ENCODE assay signal across 8 cellular contexts in genomic region chr11:57668467-57668890, GRCh38. TPM values are rescaled to one million over a fixed set of nuclear protein-coding genes. Genes with fewer than 3 reads are reported as not detected.
DNase-seq lines count a peak whose midpoint lies in the region; ATAC-seq, FAIRE-seq and TF ChIP-seq lines count a peak whose summit lies in the region.

No MANE protein-coding gene starts in this region.

- peak overlapping the region; percentile 72 for H2AFZ ChIP-seq in GM12878 (ENCODE audit: control insufficient read depth, low read depth, low read length)

- intact Hi-C loops in Caco-2 (cut with micrococcal nuclease; ENCODE audit: unreplicated experiment) (loop anchor here (2.0 kb wide), 1 partner anchor 14 kb away; no protein-coding TSS in a partner anchor), GM12878 (cut with micrococcal nuclease; ENCODE audit: unreplicated experiment) (loop anchor here (5.0 kb wide), 1 partner anchor 1889 kb away; no protein-coding TSS in a partner anchor)

- CTCF ChIA-PET in Caco-2 (lab: Charles Lee) = interaction anchor here (1.0 kb wide), 1 partner anchor 24 kb away, joined by 3 read pairs; no protein-coding TSS in a partner anchor
- CTCF ChIA-PET in GM12878 (lab: Yijun Ruan, JAX) = interaction anchor here (0.6 to 4.3 kb wide), 2 partner anchors 11 to 132 kb away, joined by 3 to 28 read pairs; partner anchors contain the start of gene CLP1

- in situ Hi-C loops in GM12878 (cut with MboI) = loop anchor here (10.0 kb wide), 1 partner anchor 856 kb away; no protein-coding TSS in a partner anchor

- H3K9ac ChIP-seq in GM12878 (ENCODE audit: control insufficient read depth, insufficient read depth, low read length) = peak overlapping the region; percentile 89

- no peaks in the 10 kb centered on the region for H3K27me3 Mint-ChIP-seq in Caco-2 (ENCODE audit: insufficient read depth, unreplicated experiment)

- H3K36me3 ChIP-seq in Caco-2 (ENCODE audit: control insufficient read depth, insufficient read depth, low read length) (no peaks in the 10 kb centered on the region; the same call in 1 of the 2 replicates), GM12878 (ENCODE audit: control insufficient read depth in 2 of 2, insufficient read depth in 2 of 2, low read length in 1 of 2) (peaks cover 4 to 11% of the 10 kb centered on the region in 2 experiments), thoracic aorta (peaks cover 12% of the 10 kb centered on the region)

- H3K9me3 ChIP-seq in Caco-2 = no peaks in the 10 kb centered on the region
- no peaks in the 10 kb centered on the region for H3K9me3 ChIP-seq in GM12878 (replicated peaks; ENCODE audit: control insufficient read depth, insufficient read depth, low read length)
- no peaks in the 10 kb centered on the region for H3K9me3 ChIP-seq in thoracic aorta

- ATAC-seq in GM21447 (IDR thresholded peaks at IDR 0.05; ENCODE audit: unreplicated experiment) (peak; percentile 3), GM12878 (peak; percentile 8), left lobe of liver (peak; percentile 3), thoracic aorta (ENCODE audit: insufficient number of reproducible peaks, low FRiP score, low read depth) (no peak)

- FAIRE-seq in GM12878 (lab: Jason Lieb, UNC) = no peak

- H3K27me3 ChIP-seq in Caco-2 (replicated peaks; ENCODE audit: control insufficient read depth, insufficient read depth, low read length) (no peaks in the 10 kb centered on the region), GM12878 (replicated peaks in 1 of 2; ENCODE audit: control insufficient read depth in 2 of 2, insufficient read depth in 2 of 2, low read length in 1 of 2) (no peaks in the 10 kb centered on the region), thoracic aorta (replicated peaks; ENCODE audit: insufficient read depth) (no peaks in the 10 kb centered on the region)

- peaks cover 55% of the 10 kb centered on the region for H3K79me2 ChIP-seq in GM12878 (ENCODE audit: control insufficient read depth, insufficient read depth, low read length)

- peak overlapping the region; percentile 74 for H3K4me3 ChIP-seq in Caco-2 (ENCODE audit: low read depth, low read length)
- H3K4me3 ChIP-seq in GM12878 = peak overlapping the region; percentile 90
- H3K4me3 ChIP-seq in thoracic aorta = peak overlapping the region; percentile 79

- POLR2A ChIA-PET in Caco-2 (lab: Charles Lee) = no interaction called here
- POLR2A ChIA-PET in GM12878 (lab: Charles Lee) = interaction anchor here (1.7 to 2.3 kb wide), 2 partner anchors 10 to 74 kb away, joined by 5 to 7 read pairs; partner anchors contain the start of genes CLP1 and SELENOH

- peak overlapping the region; percentile 87 for H3K4me2 ChIP-seq in GM12878 (ENCODE audit: control insufficient read depth, insufficient read depth)

- SMC1A ChIA-PET in GM12878 (lab: Charles Lee; ENCODE audit: uncharacterized antibody, unreplicated experiment) = no interaction called here

- no peak for TF ChIP-seq EP300 in GM12878 (IDR thresholded peaks at IDR 0.05; ENCODE audit: borderline replicate concordance in 1 of 2, control insufficient read depth in 1 of 2, low read depth in 2 of 2, low read length in 2 of 2)

- TF ChIP-seq POLR2A in GM12878 (IDR thresholded peaks at IDR 0.05; ENCODE audit: low read depth, low read length) = no peak

- RAD21 ChIA-PET in GM12878 (lab: Charles Lee; ENCODE audit: unreplicated experiment) = interaction anchor here (4.8 kb wide), 1 partner anchor 132 kb away, joined by 22 read pairs; no protein-coding TSS in a partner anchor

- WGBS in GM12878 (ENCODE audit: insufficient coverage, insufficient replicate concordance, low lambda C conversion rate, missing lambda C conversion rate) = under 1% methylated on average over 25 of the region's 27 CpGs

- no TSS peak for BruUV-seq in Caco-2 (replicated peaks; lab: Mats Ljungman, UMichigan)
- no TSS peak for BruUV-seq in GM12878 (replicated peaks; lab: Mats Ljungman, UMichigan)

- peaks cover 34% of the 10 kb centered on the region for H3K36me3 Mint-ChIP-seq in Caco-2 (ENCODE audit: insufficient read depth, unreplicated experiment)

- H3K4me3 Mint-ChIP-seq in Caco-2 (ENCODE audit: unreplicated experiment) = peak overlapping the region; percentile 99

- H3K27ac ChIP-seq in GM12878 (ENCODE audit: control insufficient read depth, insufficient read depth) (peak overlapping the region; percentile 99), thoracic aorta (peak overlapping the region; percentile 97 to 98)

- TF ChIP-seq RAD21 in GM12878 (IDR thresholded peaks at IDR 0.05; ENCODE audit: insufficient read depth, low read depth, low read length) = no peak

- H3K4me1 Mint-ChIP-seq in Caco-2 (ENCODE audit: low read depth, unreplicated experiment) = peaks cover 17% of the 10 kb centered on the region

- no peaks in the 10 kb centered on the region for H3K9me3 Mint-ChIP-seq in Caco-2 (ENCODE audit: unreplicated experiment)

- no peak for TF ChIP-seq CTCF in Caco-2 (IDR thresholded peaks at IDR 0.05; ENCODE audit: insufficient read depth in 1 of 2, low read depth in 1 of 2, low read length in 1 of 2, severe bottlenecking in 1 of 2, unreplicated experiment in 1 of 2)
- no peak for TF ChIP-seq CTCF in GM12878 (IDR thresholded peaks at IDR 0.05 in 2 of 3, conservative IDR thresholded peaks at IDR 0.05 in 1 of 3; ENCODE audit: control insufficient read depth in 2 of 3, extremely low read depth in 1 of 3, insufficient read depth in 1 of 3, low read depth in 3 of 3, low read length in 3 of 3)
- no peak for TF ChIP-seq CTCF in thoracic aorta (IDR thresholded peaks at IDR 0.05)

- DNase-seq in Caco-2 (no peak), NAMALWA (ENCODE audit: low spot score) (peak; percentile 60), GM12878 (ENCODE audit: low read depth, low spot score) (no peak), left lobe of liver (ENCODE audit: low spot score) (no peak), thoracic aorta (ENCODE audit: low spot score) (no peak), amniotic stem cell (lab: John Stamatoyannopoulos, UW) (no peak), A172 (ENCODE audit: low spot score) (no peak)

- peak overlapping the region; percentile 100 for H3K27ac Mint-ChIP-seq in Caco-2 (ENCODE audit: unreplicated experiment)

- H4K20me1 ChIP-seq in GM12878 (ENCODE audit: control insufficient read depth, insufficient read depth) = peaks cover 7% of the 10 kb centered on the region; the same call in 1 of the 2 replicates

- H3K4me1 ChIP-seq in Caco-2 = peaks cover 14% of the 10 kb centered on the region; the same call in 1 of the 2 replicates
- peaks cover 7% of the 10 kb centered on the region for H3K4me1 ChIP-seq in GM12878 (ENCODE audit: control insufficient read depth, insufficient read depth, low read length)
- peaks cover 17 to 24% of the 10 kb centered on the region in 2 donors for H3K4me1 ChIP-seq in thoracic aorta (ENCODE audit: control insufficient read depth in 1 of 2, low read depth in 2 of 2)

RNA-seq across cellular contexts. Expression of gene ZDHHC5, which starts 0.6 kb away (rescaled TPM):
- total RNA-seq in Caco-2 (2022) (66.0 and 72.2 TPM in 2 replicates), GM12878 (2014; rRNA removed) (29.1 and 34.1 TPM in 2 replicates), GM12878 (2014; rRNA removed; fragmentation: Illumina TruSeq; extraction: Trizol) (34.3 and 36.8 TPM in 2 replicates), GM12878 (2021) (59.9 and 61.3 TPM in 2 replicates), left lobe of liver (26.3 TPM), thoracic aorta (10 to 100 TPM; 46.0 to 53.3 TPM)
- total RNA-seq in GM12878 (2013; cell fraction: nucleolus; rRNA removed) = 52.8 and 56.0 TPM in 2 replicates
- polyA plus RNA-seq in GM12878 (2011; ENCODE audit: low read depth) = 20.1 TPM
- polyA plus RNA-seq in GM12878 (2011; rRNA removed) (33.9 and 46.7 TPM in 2 replicates), GM12878 (2014; fragmentation: Illumina TruSeq; extraction: Trizol) (49.8 and 57.4 TPM in 2 replicates), GM12878 (2014; fragmentation: Nextera tagmentation; extraction: Ambion mirVana) (1 to 10 TPM; 3.9 to 7.3 TPM), GM12878 (2014; rRNA removed) (48.5 and 54.4 TPM in 2 replicates), GM12878 (2016; fragmentation: Nextera tagmentation; extraction: Ambion mirVana) (10 to 100 TPM; 36.6 to 38.4 TPM)
- polyA plus RNA-seq in GM12878 (2011; cell fraction: cytosol; rRNA removed) = 45.0 and 56.7 TPM in 2 replicates
- 41.0 and 48.9 TPM in 2 replicates for polyA plus RNA-seq in GM12878 (2011; cell fraction: nucleus; rRNA removed)
- polyA plus RNA-seq in GM12878 (2012) = 27.1 and 33.2 TPM in 2 replicates
- 91.2 and 101 TPM in 2 replicates for polyA minus RNA-seq in GM12878 (2011; rRNA and poly(A)+ RNA removed)
- polyA minus RNA-seq in GM12878 (2011; cell fraction: cytosol; rRNA and poly(A)+ RNA removed) = 24.2 and 31.4 TPM in 2 replicates
- 27.9 and 33.0 TPM in 2 replicates for polyA minus RNA-seq in GM12878 (2011; cell fraction: nucleus; rRNA and poly(A)+ RNA removed)
- total RNA-seq in A172 (2014; rRNA removed; shearing (Covaris generic)) = 20.7 and 21.4 TPM in 2 replicates

RNA-seq across cellular contexts. Expression of gene CLP1, which starts 10.9 kb away (rescaled TPM):
- total RNA-seq in Caco-2 (2022) (21.0 and 22.1 TPM in 2 replicates), GM12878 (2014; rRNA removed) (21.3 and 22.0 TPM in 2 replicates), GM12878 (2014; rRNA removed; fragmentation: Illumina TruSeq; extraction: Trizol) (23.9 and 24.0 TPM in 2 replicates), GM12878 (2021) (19.9 and 20.0 TPM in 2 replicates), left lobe of liver (6.1 TPM), thoracic aorta (10 to 100 TPM; 15.0 TPM)
- 8.6 and 8.8 TPM in 2 replicates for total RNA-seq in GM12878 (2013; cell fraction: nucleolus; rRNA removed)
- 11.6 TPM for polyA plus RNA-seq in GM12878 (2011; ENCODE audit: low read depth)
- polyA plus RNA-seq in GM12878 (2011; rRNA removed) (29.1 and 31.7 TPM in 2 replicates), GM12878 (2014; fragmentation: Illumina TruSeq; extraction: Trizol) (23.9 and 30.0 TPM in 2 replicates), GM12878 (2014; fragmentation: Nextera tagmentation; extraction: Ambion mirVana) (10 to 100 TPM; 33.6 to 45.7 TPM), GM12878 (2014; rRNA removed) (20.7 and 21.2 TPM in 2 replicates), GM12878 (2016; fragmentation: Nextera tagmentation; extraction: Ambion mirVana) (10 to 100 TPM; 31.6 to 36.3 TPM)
- polyA plus RNA-seq in GM12878 (2011; cell fraction: cytosol; rRNA removed) = 34.3 and 38.5 TPM in 2 replicates
- 21.4 and 28.7 TPM in 2 replicates for polyA plus RNA-seq in GM12878 (2011; cell fraction: nucleus; rRNA removed)
- 15.0 and 16.3 TPM in 2 replicates for polyA plus RNA-seq in GM12878 (2012)
- polyA minus RNA-seq in GM12878 (2011; rRNA and poly(A)+ RNA removed) = 31.1 and 41.7 TPM in 2 replicates
- 7.4 and 8.5 TPM in 2 replicates for polyA minus RNA-seq in GM12878 (2011; cell fraction: cytosol; rRNA and poly(A)+ RNA removed)
- polyA minus RNA-seq in GM12878 (2011; cell fraction: nucleus; rRNA and poly(A)+ RNA removed) = 7.6 and 10.2 TPM in 2 replicates
- total RNA-seq in A172 (2014; rRNA removed; shearing (Covaris generic)) = 20.5 and 22.9 TPM in 2 replicates

RNA-seq across cellular contexts. Expression of gene YPEL4, which starts 18.8 kb away (rescaled TPM):
- total RNA-seq in Caco-2 (2022) (0.32 TPM in 1 of 2 replicates, not detected in the other), GM12878 (2014; rRNA removed) (0.05 TPM in 1 of 2 replicates, not detected in the other), GM12878 (2014; rRNA removed; fragmentation: Illumina TruSeq; extraction: Trizol) (0.09 TPM in 1 of 2 replicates, not detected in the other), GM12878 (2021) (0.13 TPM in 1 of 2 replicates, not detected in the other), left lobe of liver (0.33 TPM), thoracic aorta (1 to 10 TPM; 1.1 to 1.2 TPM)
- total RNA-seq in GM12878 (2013; cell fraction: nucleolus; rRNA removed) = 1.2 and 1.8 TPM in 2 replicates
- 0.50 TPM for polyA plus RNA-seq in GM12878 (2011; ENCODE audit: low read depth)
- polyA plus RNA-seq in GM12878 (2011; rRNA removed) (0.26 and 0.39 TPM in 2 replicates), GM12878 (2014; fragmentation: Illumina TruSeq; extraction: Trizol) (not detected in 2 replicates), GM12878 (2014; fragmentation: Nextera tagmentation; extraction: Ambion mirVana) (not detected), GM12878 (2014; rRNA removed) (0.50 TPM in 1 of 2 replicates, not detected in the other), GM12878 (2016; fragmentation: Nextera tagmentation; extraction: Ambion mirVana) (under 1 TPM; 0.07 to 0.10 TPM)
- polyA plus RNA-seq in GM12878 (2011; cell fraction: cytosol; rRNA removed) = 0.24 and 0.30 TPM in 2 replicates
- 0.44 and 0.85 TPM in 2 replicates for polyA plus RNA-seq in GM12878 (2011; cell fraction: nucleus; rRNA removed)
- 0.58 and 1.1 TPM in 2 replicates for polyA plus RNA-seq in GM12878 (2012)
- 0.22 and 0.31 TPM in 2 replicates for polyA minus RNA-seq in GM12878 (2011; rRNA and poly(A)+ RNA removed)
- polyA minus RNA-seq in GM12878 (2011; cell fraction: cytosol; rRNA and poly(A)+ RNA removed) = 0.27 TPM in 1 of 2 replicates, not detected in the other
- polyA minus RNA-seq in GM12878 (2011; cell fraction: nucleus; rRNA and poly(A)+ RNA removed) = 0.48 TPM in 2 replicates
- total RNA-seq in A172 (2014; rRNA removed; shearing (Covaris generic)) = 0.60 and 1.4 TPM in 2 replicates

RNA-seq across cellular contexts. Expression of gene MED19, which starts 43.5 kb away (rescaled TPM):
- total RNA-seq in Caco-2 (2022) (29.2 and 29.7 TPM in 2 replicates), GM12878 (2014; rRNA removed) (16.7 and 17.5 TPM in 2 replicates), GM12878 (2014; rRNA removed; fragmentation: Illumina TruSeq; extraction: Trizol) (13.7 and 13.9 TPM in 2 replicates), GM12878 (2021) (12.5 and 14.1 TPM in 2 replicates), left lobe of liver (6.1 TPM), thoracic aorta (10 to 100 TPM; 11.1 to 11.9 TPM)
- 8.6 and 11.4 TPM in 2 replicates for total RNA-seq in GM12878 (2013; cell fraction: nucleolus; rRNA removed)
- polyA plus RNA-seq in GM12878 (2011; ENCODE audit: low read depth) = 9.1 TPM
- polyA plus RNA-seq in GM12878 (2011; rRNA removed) (16.0 and 20.1 TPM in 2 replicates), GM12878 (2014; fragmentation: Illumina TruSeq; extraction: Trizol) (15.7 and 17.1 TPM in 2 replicates), GM12878 (2014; fragmentation: Nextera tagmentation; extraction: Ambion mirVana) (1 to 10 TPM; 4.9 to 9.8 TPM), GM12878 (2014; rRNA removed) (17.0 and 21.3 TPM in 2 replicates), GM12878 (2016; fragmentation: Nextera tagmentation; extraction: Ambion mirVana) (10 to 100 TPM; 25.6 to 28.2 TPM)
- 23.2 and 41.1 TPM in 2 replicates for polyA plus RNA-seq in GM12878 (2011; cell fraction: cytosol; rRNA removed)
- polyA plus RNA-seq in GM12878 (2011; cell fraction: nucleus; rRNA removed) = 19.8 and 21.8 TPM in 2 replicates
- polyA plus RNA-seq in GM12878 (2012) = 16.0 and 16.3 TPM in 2 replicates
- 9.5 and 10.7 TPM in 2 replicates for polyA minus RNA-seq in GM12878 (2011; rRNA and poly(A)+ RNA removed)
- 2.9 and 6.4 TPM in 2 replicates for polyA minus RNA-seq in GM12878 (2011; cell fraction: cytosol; rRNA and poly(A)+ RNA removed)
- polyA minus RNA-seq in GM12878 (2011; cell fraction: nucleus; rRNA and poly(A)+ RNA removed) = 5.9 and 10.7 TPM in 2 replicates
- 21.2 and 30.4 TPM in 2 replicates for total RNA-seq in A172 (2014; rRNA removed; shearing (Covaris generic))

RNA-seq across cellular contexts. Expression of gene TMX2, which starts 43.9 kb away (rescaled TPM):
- total RNA-seq in Caco-2 (2022) = 150 and 152 TPM in 2 replicates
- total RNA-seq in GM12878 (2013; cell fraction: nucleolus; rRNA removed) = 95.8 and 105 TPM in 2 replicates
- 84.2 and 90.4 TPM in 2 replicates for total RNA-seq in GM12878 (2014; rRNA removed)
- 73.1 and 74.9 TPM in 2 replicates for total RNA-seq in GM12878 (2014; rRNA removed; fragmentation: Illumina TruSeq; extraction: Trizol)
- total RNA-seq in GM12878 (2021) = 59.3 and 64.3 TPM in 2 replicates
- polyA plus RNA-seq in GM12878 (2011; ENCODE audit: low read depth) = 49.5 TPM
- polyA plus RNA-seq in GM12878 (2011; rRNA removed) = 74.1 and 90.1 TPM in 2 replicates
- 69.2 and 81.8 TPM in 2 replicates for polyA plus RNA-seq in GM12878 (2011; cell fraction: cytosol; rRNA removed)
- polyA plus RNA-seq in GM12878 (2011; cell fraction: nucleus; rRNA removed) = 122 and 147 TPM in 2 replicates
- 49.0 and 50.6 TPM in 2 replicates for polyA plus RNA-seq in GM12878 (2012)
- 93.2 and 102 TPM in 2 replicates for polyA plus RNA-seq in GM12878 (2014; fragmentation: Illumina TruSeq; extraction: Trizol)
- 100 to 1,000 TPM; 107 to 128 TPM for polyA plus RNA-seq in GM12878 (2014; fragmentation: Nextera tagmentation; extraction: Ambion mirVana)
- 66.4 and 82.7 TPM in 2 replicates for polyA plus RNA-seq in GM12878 (2014; rRNA removed)
- polyA plus RNA-seq in GM12878 (2016; fragmentation: Nextera tagmentation; extraction: Ambion mirVana) = 100 to 1,000 TPM; 124 to 134 TPM
- 109 and 113 TPM in 2 replicates for polyA minus RNA-seq in GM12878 (2011; rRNA and poly(A)+ RNA removed)
- polyA minus RNA-seq in GM12878 (2011; cell fraction: cytosol; rRNA and poly(A)+ RNA removed) = 24.6 and 37.4 TPM in 2 replicates
- polyA minus RNA-seq in GM12878 (2011; cell fraction: nucleus; rRNA and poly(A)+ RNA removed) = 36.6 and 57.2 TPM in 2 replicates
- 43.0 TPM for total RNA-seq in left lobe of liver
- total RNA-seq in thoracic aorta = 10 to 100 TPM; 47.4 to 57.2 TPM
- 102 and 119 TPM in 2 replicates for total RNA-seq in A172 (2014; rRNA removed; shearing (Covaris generic))
